In the genomic region with DNA sequence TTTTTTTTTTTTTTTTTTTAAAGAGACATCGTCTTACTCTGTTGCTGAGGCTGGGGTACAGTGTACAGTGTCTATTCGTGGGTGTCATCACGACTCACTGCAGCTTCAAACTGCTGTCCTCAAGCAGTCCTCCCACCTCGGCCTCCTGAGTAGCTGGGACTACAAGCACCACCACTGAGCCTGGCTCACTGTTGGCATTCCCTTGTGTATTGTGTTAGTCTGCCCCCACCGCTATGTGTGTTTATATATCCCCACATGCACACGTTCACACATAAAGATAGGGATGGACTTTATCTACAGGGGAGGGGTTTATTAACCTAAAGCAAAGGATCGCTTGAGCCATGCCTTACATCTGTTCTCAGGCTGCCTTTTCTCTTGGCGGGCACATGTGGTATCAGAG, we compare ENCODE assay signal across 1 cellular context.
TF ChIP-seq lines count a peak whose summit lies in the region.

No MANE protein-coding gene starts in this region.

TF ChIP-seq in HEK293, 187 proteins besides CTCF, POLR2A, EP300 and RAD21 (continued from another document):
- TF ChIP-seq ELK4 (IDR thresholded peaks at IDR 0.05; ENCODE audit: borderline replicate concordance, low read depth, low read length) (no peak), ZNF747 (tag by site-specific recombination; IDR thresholded peaks at IDR 0.05) (no peak)
